ENCODE assay signal across 1 cellular context in genomic region chr5:128441165-128441564, GRCh38.
TF ChIP-seq lines count a peak whose summit lies in the region.

No MANE protein-coding gene starts in this region.

TF ChIP-seq in GM23338, 12 proteins besides CTCF, POLR2A, EP300 and RAD21 (continued from another document):
- no peak for TF ChIP-seq ZNF462 (CRISPR knock-in tag; IDR thresholded peaks at IDR 0.05)
- TF ChIP-seq STAT1 (IDR thresholded peaks at IDR 0.05; ENCODE audit: unreplicated experiment): no peak
- TF ChIP-seq POLR2AphosphoS5 (IDR thresholded peaks at IDR 0.05; ENCODE audit: low read depth): no peak
- no peak for TF ChIP-seq JUNB (IDR thresholded peaks at IDR 0.05; ENCODE audit: unreplicated experiment)
